In the genomic region with DNA sequence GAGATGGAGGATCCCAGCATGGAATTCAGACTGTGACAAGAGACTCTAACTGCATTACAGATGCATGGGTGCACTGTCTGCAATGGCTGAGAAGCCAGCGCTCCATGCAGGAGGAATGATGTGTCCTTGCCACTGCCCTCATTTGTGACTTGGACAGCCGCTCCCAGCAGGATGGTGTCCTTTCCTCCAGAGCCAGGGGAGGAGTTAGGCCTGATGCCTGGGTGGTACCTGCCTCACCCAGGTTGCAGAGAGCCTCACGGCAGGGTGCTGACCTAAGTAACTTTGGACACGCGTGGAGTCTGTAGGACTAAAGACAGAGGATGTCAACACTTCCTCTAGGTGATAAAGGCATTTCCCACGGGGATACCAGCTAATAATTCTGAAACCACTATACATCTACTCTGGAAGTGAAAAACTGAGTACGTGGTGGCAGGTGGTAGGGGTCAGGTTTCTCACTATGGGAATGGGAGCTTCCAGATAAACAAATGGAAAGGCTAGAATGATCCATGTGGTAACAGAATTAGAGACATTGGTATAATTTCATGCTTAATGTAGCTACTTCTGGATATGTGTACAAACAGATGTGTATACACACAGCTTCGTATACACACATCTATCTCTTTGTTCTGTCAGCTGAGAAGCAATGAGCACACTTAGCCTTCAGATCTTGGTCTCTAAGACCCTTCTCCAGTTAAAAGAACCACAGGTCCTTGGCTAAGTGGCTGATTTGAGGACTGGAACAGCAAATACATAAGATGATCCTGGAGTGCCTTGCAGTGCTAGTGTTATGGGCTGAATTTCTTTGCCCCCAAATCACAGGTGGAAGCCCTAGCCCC, we compare ENCODE assay signal across 15 cellular contexts. TPM values are rescaled to one million over a fixed set of nuclear protein-coding genes. Genes with fewer than 3 reads are reported as not detected.
DNase-seq lines count a peak whose midpoint lies in the region; ATAC-seq, FAIRE-seq and TF ChIP-seq lines count a peak whose summit lies in the region.
"Had no signal": no experiment of that assay in that cellular context is flagged by ENCODE, and none has a peak within 500 bp of the region (broad histone marks: within the 10 kb centered on the region; RNA-seq: fewer than 3 reads in every experiment).

No MANE protein-coding gene starts in this region.

- H3K9ac ChIP-seq in keratinocyte (ENCODE audit: control insufficient read depth, extremely low read depth, insufficient read depth, low read length) = no peak overlapping the region
- peak overlapping the region in 1 of 3 donors; percentile 60 for H3K9ac ChIP-seq in skeletal muscle tissue (ENCODE audit: low read depth in 1 of 3, low read length in 3 of 3)

- peaks cover 18% of the 10 kb centered on the region for H3K36me3 Mint-ChIP-seq in Calu3 (ENCODE audit: insufficient read depth, unreplicated experiment)

- ATAC-seq in HG03520 (IDR thresholded peaks at IDR 0.05; ENCODE audit: unreplicated experiment) = no peak

- CTCF ChIA-PET in Calu3 (lab: Charles Lee) = interaction anchor here (1.6 kb wide), 1 partner anchor 14 kb away, joined by 3 read pairs; no protein-coding TSS in a partner anchor

- intact Hi-C loops in Calu3 (cut with micrococcal nuclease; ENCODE audit: unreplicated experiment) = no loop called here

- DNase-seq in Calu3 (no peak), Peyer's patch (peak in 1 of 3 donors; percentile 54), keratinocyte (ENCODE audit: low read depth, low spot score) (no peak), NCI-H2029 (lab: John Stamatoyannopoulos, UW) (no peak)
- no peak for DNase-seq in activated naive CD4-positive, alpha-beta T cell (lab: John Stamatoyannopoulos, UW)
- DNase-seq: activated CD4-positive, alpha-beta T cell treated with anti-CD3 and anti-CD28 coated beads, Interleukin-2, amount 50 U/mL, for 4 hours; activated naive CD4-positive, alpha-beta T cell treated with Interleukin-2 at 50 U/mL for 16 hours; H7; stimulated activated CD4-positive, alpha-beta T cell treated with anti-CD3 and anti-CD28 coated beads, Interleukin-2, amount 100 ng/mL, for 24 hours; stimulated activated naive CD4-positive, alpha-beta T cell treated with Interleukin-2 at 50 U/mL for 16 hours had no signal

- BruUV-seq in Calu3 (replicated peaks; lab: Mats Ljungman, UMichigan) = no TSS peak

- no peaks in the 10 kb centered on the region for H3K79me2 ChIP-seq in keratinocyte (ENCODE audit: control insufficient read depth, insufficient read depth, low read length)

- H3K9me3 Mint-ChIP-seq in Calu3 (ENCODE audit: low read depth, unreplicated experiment) = no peaks in the 10 kb centered on the region

- no peak overlapping the region for H3K4me2 ChIP-seq in keratinocyte (ENCODE audit: control insufficient read depth, extremely low read depth, insufficient read depth, low read depth, low read length)

- H3K27ac ChIP-seq in Peyer's patch (peak overlapping the region in 3 of 4 donors; percentile 56 to 75 (median 72)), keratinocyte (ENCODE audit: control insufficient read depth, insufficient read depth, low read length) (peak overlapping the region; percentile 2), skeletal muscle tissue (ENCODE audit: low read depth, low read length) (peak overlapping the region; percentile 32)

- H3K27me3 ChIP-seq in Peyer's patch (no peaks in the 10 kb centered on the region), keratinocyte (ENCODE audit: control insufficient read depth, extremely low read depth, insufficient read depth, low read length) (no peaks in the 10 kb centered on the region), skeletal muscle tissue (ENCODE audit: control insufficient read depth in 3 of 3, insufficient read depth in 3 of 3, low read length in 3 of 3) (no peaks in the 10 kb centered on the region)

- no peaks in the 10 kb centered on the region for H3K27me3 Mint-ChIP-seq in Calu3 (ENCODE audit: unreplicated experiment)

- H3K4me3 ChIP-seq in Peyer's patch (no peak overlapping the region), keratinocyte (ENCODE audit: control insufficient read depth in 2 of 3, extremely low read depth in 1 of 3, insufficient read depth in 2 of 3, low read depth in 1 of 3, low read length in 3 of 3) (no peak overlapping the region), skeletal muscle tissue (ENCODE audit: low read length in 3 of 3) (no peak overlapping the region)

- no peak for FAIRE-seq in keratinocyte (lab: Jason Lieb, UNC)
- FAIRE-seq: D721Med had no signal

- dilution Hi-C loops in keratinocyte (cut with MboI; ENCODE audit: extremely low pct_ligation_motif_present, low sequenced_read_pairs) = no loop called here

- peaks cover 26% of the 10 kb centered on the region for H3K4me1 Mint-ChIP-seq in Calu3 (ENCODE audit: low read depth, unreplicated experiment)

- no peak for TF ChIP-seq POLR2A in Peyer's patch (IDR thresholded peaks at IDR 0.05)

- H3K36me3 ChIP-seq in Peyer's patch (no peaks in the 10 kb centered on the region), keratinocyte (ENCODE audit: control insufficient read depth in 2 of 2, extremely low read depth in 1 of 2, insufficient read depth in 2 of 2, low read length in 2 of 2) (no peaks in the 10 kb centered on the region), skeletal muscle tissue (ENCODE audit: control insufficient read depth in 3 of 3, insufficient read depth in 3 of 3, low read length in 3 of 3) (no peaks in the 10 kb centered on the region)

- TF ChIP-seq CTCF in Calu3 (IDR thresholded peaks at IDR 0.05; ENCODE audit: unreplicated experiment) (no peak), Peyer's patch (IDR thresholded peaks at IDR 0.05) (no peak), keratinocyte (optimal IDR thresholded peaks at IDR 0.05 in 1 of 3, IDR thresholded peaks at IDR 0.05 in 1 of 3, conservative IDR thresholded peaks at IDR 0.05 in 1 of 3; ENCODE audit: extremely low read depth in 1 of 3, insufficient read depth in 2 of 3, low read length in 3 of 3) (no peak)

- H2AFZ ChIP-seq in keratinocyte (ENCODE audit: control insufficient read depth, low read length) = no peak overlapping the region

- H4K20me1 ChIP-seq in keratinocyte (ENCODE audit: control insufficient read depth, extremely low read depth, insufficient read depth, low read length) = no peaks in the 10 kb centered on the region

- peak overlapping the region; percentile 64 for H3K4me3 Mint-ChIP-seq in Calu3 (ENCODE audit: low read depth, unreplicated experiment)

- H3K9me1 ChIP-seq in keratinocyte (ENCODE audit: control insufficient read depth, extremely low read depth, insufficient read depth, low read length) = no peaks in the 10 kb centered on the region

- H3K4me1 ChIP-seq in Peyer's patch (peaks cover 0 to 28% (median 4%) of the 10 kb centered on the region in 4 donors), keratinocyte (ENCODE audit: control insufficient read depth, extremely low read depth, insufficient read depth, low read length) (peaks cover 31% of the 10 kb centered on the region), skeletal muscle tissue (ENCODE audit: control insufficient read depth in 3 of 3, insufficient read depth in 3 of 3, low read length in 3 of 3) (peaks cover 20 to 39% (median 30%) of the 10 kb centered on the region in 3 donors)

- H3K9me3 ChIP-seq in Peyer's patch (no peaks in the 10 kb centered on the region), keratinocyte (ENCODE audit: control insufficient read depth, low read depth, low read length) (no peaks in the 10 kb centered on the region), skeletal muscle tissue (ENCODE audit: control insufficient read depth in 3 of 3, low read length in 3 of 3) (no peaks in the 10 kb centered on the region)

- peak overlapping the region; percentile 97 for H3K27ac Mint-ChIP-seq in Calu3 (ENCODE audit: unreplicated experiment)

RNA-seq across cellular contexts. Expression of gene CSNK1D, which starts 13.7 kb away (rescaled TPM):
- total RNA-seq in Calu3 (2022) (157 and 160 TPM in 2 replicates), Peyer's patch (100 to 1,000 TPM; 148 to 232 (median 215) TPM), skeletal muscle tissue (21.4 TPM)
- polyA plus RNA-seq in keratinocyte = 61.8 to 173 TPM (median 86.0 TPM) in 3 replicates
- polyA plus RNA-seq in keratinocyte (2011; ENCODE audit: low read depth) = 33.8 TPM
- 123 and 135 TPM in 2 replicates for polyA plus RNA-seq in keratinocyte (2011; cell fraction: cytosol; rRNA removed)
- polyA plus RNA-seq in keratinocyte (2011; cell fraction: nucleus; rRNA removed) = 286 and 337 TPM in 2 replicates
- polyA plus RNA-seq in keratinocyte (2012; ENCODE audit: low replicate concordance) = 88.4 and 107 TPM in 2 replicates
- polyA minus RNA-seq in keratinocyte = 75.4 to 226 TPM (median 76.3 TPM) in 3 replicates
- 74.2 TPM for polyA minus RNA-seq in keratinocyte (2011; cell fraction: cytosol; rRNA and poly(A)+ RNA removed)
- polyA minus RNA-seq in keratinocyte (2011; cell fraction: nucleus; rRNA and poly(A)+ RNA removed) = 57.8 and 84.6 TPM in 2 replicates

RNA-seq across cellular contexts. Expression of gene CD7, which starts 30.2 kb away (rescaled TPM):
- total RNA-seq in Calu3 (2022) (0.34 TPM in 1 of 2 replicates, not detected in the other), Peyer's patch (10 to 100 TPM in 3 of 4 donors, not detected in 1; 11.6 to 15.4 (median 15.2) TPM), skeletal muscle tissue (0.52 TPM)
- 0.05 TPM in 1 of 3 replicates, not detected in the others for polyA plus RNA-seq in keratinocyte
- not detected for polyA plus RNA-seq in keratinocyte (2011; ENCODE audit: low read depth)
- polyA plus RNA-seq in keratinocyte (2011; cell fraction: cytosol; rRNA removed) = not detected in 2 replicates
- polyA plus RNA-seq in keratinocyte (2011; cell fraction: nucleus; rRNA removed) = not detected in 2 replicates
- not detected in 2 replicates for polyA plus RNA-seq in keratinocyte (2012; ENCODE audit: low replicate concordance)
- polyA minus RNA-seq in keratinocyte = not detected in 3 replicates
- not detected for polyA minus RNA-seq in keratinocyte (2011; cell fraction: cytosol; rRNA and poly(A)+ RNA removed)
- polyA minus RNA-seq in keratinocyte (2011; cell fraction: nucleus; rRNA and poly(A)+ RNA removed) = not detected in 2 replicates
- total RNA-seq: chondrocyte, kidney epithelial cell had no signal

RNA-seq across cellular contexts. Expression of gene SECTM1, which starts 46.3 kb away (rescaled TPM):
- 10.4 and 13.4 TPM in 2 replicates for total RNA-seq in Calu3 (2022)
- total RNA-seq in Peyer's patch = 100 to 1,000 TPM in 2 of 4 donors, 10 to 100 TPM in 2; 10.7 to 258 (median 94.5) TPM
- polyA plus RNA-seq in keratinocyte = 1.7 to 2.2 TPM (median 2.0 TPM) in 3 replicates
- not detected for polyA plus RNA-seq in keratinocyte (2011; ENCODE audit: low read depth)
- 0.85 and 2.5 TPM in 2 replicates for polyA plus RNA-seq in keratinocyte (2011; cell fraction: cytosol; rRNA removed)
- 1.5 and 2.5 TPM in 2 replicates for polyA plus RNA-seq in keratinocyte (2011; cell fraction: nucleus; rRNA removed)
- 0.78 and 3.3 TPM in 2 replicates for polyA plus RNA-seq in keratinocyte (2012; ENCODE audit: low replicate concordance)
- 2.5 to 4.9 TPM (median 3.7 TPM) in 3 replicates for polyA minus RNA-seq in keratinocyte
- polyA minus RNA-seq in keratinocyte (2011; cell fraction: cytosol; rRNA and poly(A)+ RNA removed) = 9.6 TPM
- 1.6 and 2.8 TPM in 2 replicates for polyA minus RNA-seq in keratinocyte (2011; cell fraction: nucleus; rRNA and poly(A)+ RNA removed)
- 13.0 TPM for total RNA-seq in skeletal muscle tissue
- total RNA-seq: kidney epithelial cell had no signal

RNA-seq across cellular contexts. Expression of gene SLC16A3, which starts 58.4 kb away (rescaled TPM):
- total RNA-seq in Calu3 (2022) (44.7 and 47.2 TPM in 2 replicates), Peyer's patch (10 to 100 TPM; 18.9 to 55.0 (median 35.3) TPM), skeletal muscle tissue (13.0 TPM)
- 35.7 to 112 TPM (median 40.7 TPM) in 3 replicates for polyA plus RNA-seq in keratinocyte
- 2.3 TPM for polyA plus RNA-seq in keratinocyte (2011; ENCODE audit: low read depth)
- 10.9 and 32.0 TPM in 2 replicates for polyA plus RNA-seq in keratinocyte (2011; cell fraction: cytosol; rRNA removed)
- 83.4 and 104 TPM in 2 replicates for polyA plus RNA-seq in keratinocyte (2011; cell fraction: nucleus; rRNA removed)
- 17.6 and 73.8 TPM in 2 replicates for polyA plus RNA-seq in keratinocyte (2012; ENCODE audit: low replicate concordance)
- 53.8 to 107 TPM (median 83.5 TPM) in 3 replicates for polyA minus RNA-seq in keratinocyte
- 181 TPM for polyA minus RNA-seq in keratinocyte (2011; cell fraction: cytosol; rRNA and poly(A)+ RNA removed)
- polyA minus RNA-seq in keratinocyte (2011; cell fraction: nucleus; rRNA and poly(A)+ RNA removed) = 161 and 170 TPM in 2 replicates

Comparison
In these comparisons a context has a peak if more than half of its experiments do, and no peak if none do; other contexts are left out.
1. H3K27ac ChIP-seq: peak in every context shown above with its lines; median percentile 72 in Peyer's patch; 32 in skeletal muscle tissue; 2 in keratinocyte.